21 cellular contexts compared by ENCODE assay signal in the genomic region with DNA sequence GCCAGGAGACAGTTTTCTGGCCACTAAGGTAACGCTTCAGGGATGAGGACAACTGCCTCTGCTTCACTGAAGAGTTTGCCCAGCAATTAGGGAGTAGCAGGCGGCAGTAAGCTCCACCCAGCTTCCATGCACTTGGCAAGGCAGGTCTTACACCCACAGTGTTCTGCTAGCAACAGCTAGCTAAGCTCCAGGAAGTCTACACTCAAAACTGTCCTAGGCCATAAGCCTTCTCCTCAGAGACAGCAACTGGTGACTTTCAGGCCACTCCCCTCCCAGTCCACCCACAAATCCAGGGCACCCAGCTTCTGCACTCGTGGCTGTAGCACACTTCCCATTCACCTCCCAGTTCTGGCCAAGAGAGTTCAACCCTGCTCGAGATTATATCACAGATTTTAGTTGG. TPM values are rescaled to one million over a fixed set of nuclear protein-coding genes. Genes with fewer than 3 reads are reported as not detected.
DNase-seq lines count a peak whose midpoint lies in the region; ATAC-seq and TF ChIP-seq lines count a peak whose summit lies in the region.
"Had no signal": no experiment of that assay in that cellular context is flagged by ENCODE, and none has a peak within 500 bp of the region (broad histone marks: within the 10 kb centered on the region; RNA-seq: fewer than 3 reads in every experiment).

No MANE protein-coding gene starts in this region.

- peaks cover 34% of the 10 kb centered on the region for H3K4me1 Mint-ChIP-seq in dendritic cell treated with granulocyte-macrophage colony-stimulating factor and Interleukin-4, amounts not matched to agents 40 ng/mL and 50 ng/mL, for 4 days (ENCODE audit: low read depth)
- H3K4me1 Mint-ChIP-seq in stimulated activated memory B cell treated with anti-CD40 and anti-IgM and Interleukin-4, amounts not matched to agents 10 μg/mL and 1 μg/mL and 100 μg/mL, for 72 hours, result peaks cover 22% of the 10 kb centered on the region
- no peaks in the 10 kb centered on the region for H3K4me1 Mint-ChIP-seq in osteocyte (ENCODE audit: unreplicated experiment)
- H3K4me1 Mint-ChIP-seq: CD14-positive monocyte, mesothelial cell of epicardium, neural crest cell, WTC11 had no signal

- no peak overlapping the region for H3K4me3 Mint-ChIP-seq in dendritic cell treated with granulocyte-macrophage colony-stimulating factor and Interleukin-4, amounts not matched to agents 40 ng/mL and 50 ng/mL, for 4 days
- no peak overlapping the region for H3K4me3 Mint-ChIP-seq in stimulated activated memory B cell treated with anti-CD40 and anti-IgM and Interleukin-4, amounts not matched to agents 10 μg/mL and 1 μg/mL and 100 μg/mL, for 72 hours
- H3K4me3 Mint-ChIP-seq in osteocyte (ENCODE audit: unreplicated experiment), result no peak overlapping the region
- H3K4me3 Mint-ChIP-seq: CD14-positive monocyte; effector memory CD8-positive, alpha-beta T cell; mesothelial cell of epicardium; neural crest cell; WTC11 had no signal

- no peak for TF ChIP-seq CTCF in osteocyte (IDR thresholded peaks at IDR 0.05)

- intact Hi-C loops in dendritic cell treated with granulocyte-macrophage colony-stimulating factor and Interleukin-4, amounts not matched to agents 40 ng/mL and 50 ng/mL, for 4 days (cut with micrococcal nuclease), result no loop called here

- ATAC-seq in HG03469 (IDR thresholded peaks at IDR 0.05; ENCODE audit: unreplicated experiment), result peak; percentile 48
- ATAC-seq in stimulated activated memory B cell treated with anti-CD40 and anti-IgM and Interleukin-4, amounts not matched to agents 10 μg/mL and 1 μg/mL and 100 μg/mL, for 72 hours, result no peak
- ATAC-seq: A549; effector memory CD8-positive, alpha-beta T cell; heart right ventricle; WTC11 had no signal

- peak overlapping the region; percentile 92 for H3K27ac Mint-ChIP-seq in dendritic cell treated with granulocyte-macrophage colony-stimulating factor and Interleukin-4, amounts not matched to agents 40 ng/mL and 50 ng/mL, for 4 days
- peak overlapping the region; percentile 55 for H3K27ac Mint-ChIP-seq in stimulated activated memory B cell treated with anti-CD40 and anti-IgM and Interleukin-4, amounts not matched to agents 10 μg/mL and 1 μg/mL and 100 μg/mL, for 72 hours
- no peak overlapping the region for H3K27ac Mint-ChIP-seq in osteocyte (ENCODE audit: unreplicated experiment)
- H3K27ac Mint-ChIP-seq: effector memory CD8-positive, alpha-beta T cell; mesothelial cell of epicardium; WTC11 had no signal

- H3K27me3 Mint-ChIP-seq in dendritic cell treated with granulocyte-macrophage colony-stimulating factor and Interleukin-4, amounts not matched to agents 40 ng/mL and 50 ng/mL, for 4 days, result no peaks in the 10 kb centered on the region
- no peaks in the 10 kb centered on the region for H3K27me3 Mint-ChIP-seq in stimulated activated memory B cell treated with anti-CD40 and anti-IgM and Interleukin-4, amounts not matched to agents 10 μg/mL and 1 μg/mL and 100 μg/mL, for 72 hours
- H3K27me3 Mint-ChIP-seq in osteocyte (ENCODE audit: unreplicated experiment), result peaks cover 16% of the 10 kb centered on the region

- peak; percentile 6 for DNase-seq in NCI-H748 (lab: John Stamatoyannopoulos, UW; ENCODE audit: unreplicated experiment)
- no peak for DNase-seq in NCI-H748 treated with DMSO at 0.1 percent for 48 hours (lab: John Stamatoyannopoulos, UW)
- DNase-seq in activated effector memory CD4-positive, alpha-beta T cell treated with anti-CD3 and anti-CD28 coated beads, Interleukin-2, amount 50 U/mL, for 16 hours, result no peak
- no peak for DNase-seq in AML-193 (lab: John Stamatoyannopoulos, UW)
- no peak for DNase-seq in osteocyte (ENCODE audit: extremely low spot score, unreplicated experiment)
- DNase-seq: activated effector memory CD4-positive, alpha-beta T cell treated with Interleukin-2 at 50 U/mL for 16 hours; amygdala; effector memory CD8-positive, alpha-beta T cell; heart right ventricle; NCI-H2227 treated with DMSO at 0.1 percent for 48 hours; Right ventricle myocardium superior; stimulated activated naive CD4-positive, alpha-beta T cell treated with Interleukin-2 at 50 U/mL for 16 hours had no signal

- peaks cover 45% of the 10 kb centered on the region for H3K9me3 Mint-ChIP-seq in dendritic cell treated with granulocyte-macrophage colony-stimulating factor and Interleukin-4, amounts not matched to agents 40 ng/mL and 50 ng/mL, for 4 days
- H3K9me3 Mint-ChIP-seq in stimulated activated memory B cell treated with anti-CD40 and anti-IgM and Interleukin-4, amounts not matched to agents 10 μg/mL and 1 μg/mL and 100 μg/mL, for 72 hours, result peaks cover 5% of the 10 kb centered on the region
- peaks cover 44% of the 10 kb centered on the region for H3K9me3 Mint-ChIP-seq in osteocyte (ENCODE audit: unreplicated experiment)

- H3K36me3 Mint-ChIP-seq in dendritic cell treated with granulocyte-macrophage colony-stimulating factor and Interleukin-4, amounts not matched to agents 40 ng/mL and 50 ng/mL, for 4 days (ENCODE audit: low read depth), result peaks cover 90% of the 10 kb centered on the region
- H3K36me3 Mint-ChIP-seq in stimulated activated memory B cell treated with anti-CD40 and anti-IgM and Interleukin-4, amounts not matched to agents 10 μg/mL and 1 μg/mL and 100 μg/mL, for 72 hours, result peaks cover 88% of the 10 kb centered on the region
- no peaks in the 10 kb centered on the region for H3K36me3 Mint-ChIP-seq in osteocyte (ENCODE audit: unreplicated experiment)
- H3K36me3 Mint-ChIP-seq: mesothelial cell of epicardium had no signal

RNA-seq across cellular contexts. Expression of a gene that starts 47.3 kb away (rescaled TPM):
- not detected in 2 replicates for total RNA-seq in osteocyte
- total RNA-seq: LHCN-M2, mesothelial cell of epicardium, neural crest cell, WTC11 had no signal

RNA-seq across cellular contexts. Expression of a gene that starts 59.9 kb away (rescaled TPM):
- 61.1 and 65.5 TPM in 2 replicates for total RNA-seq in osteocyte
